In genomic region chr11:87213444-87213843, GRCh38 we compare ENCODE assay signal across 14 cellular contexts.
DNase-seq lines count a peak whose midpoint lies in the region; ATAC-seq, FAIRE-seq and TF ChIP-seq lines count a peak whose summit lies in the region.
"Had no signal": no experiment of that assay in that cellular context is flagged by ENCODE, and none has a peak within 500 bp of the region (broad histone marks: within the 10 kb centered on the region; RNA-seq: fewer than 3 reads in every experiment).

No MANE protein-coding gene starts in this region.

- FAIRE-seq in GM19239 (lab: Jason Lieb, UNC), result peak; percentile 52
- FAIRE-seq: pancreas had no signal

- in situ Hi-C loops in GM13976 (cut with MboI; ENCODE audit: low sequenced_read_pairs, unreplicated experiment), result no loop called here

- ATAC-seq in HG02678 (IDR thresholded peaks at IDR 0.05; ENCODE audit: unreplicated experiment) (peak; percentile 81), HG03442 (IDR thresholded peaks at IDR 0.05; ENCODE audit: unreplicated experiment) (peak; percentile 61)
- ATAC-seq: esophagus mucosa, pancreas had no signal

- TF ChIP-seq CTCF in GM13976 (IDR thresholded peaks at IDR 0.05; ENCODE audit: borderline replicate concordance, control extremely low read depth, extremely low read depth, insufficient read depth, missing control alignments), result no peak

- peak; percentile 23 for DNase-seq in GM13976 (ENCODE audit: low spot score)
- DNase-seq in GM19239 (ENCODE audit: insufficient read length, low spot score), result no peak
- no peak for DNase-seq in NCI-H2171 treated with DMSO at 0.1 percent for 48 hours (lab: John Stamatoyannopoulos, UW)
- no peak for DNase-seq in DMS 273 (lab: John Stamatoyannopoulos, UW; ENCODE audit: unreplicated experiment)
- DNase-seq in ecto neural progenitor cell (ENCODE audit: low spot score), result no peak
- DNase-seq in putamen (ENCODE audit: low spot score), result no peak
- DNase-seq: activated CD4-positive, alpha-beta T cell treated with anti-CD3 and anti-CD28 coated beads, Interleukin-2, amount 50 U/mL, for 48 hours; hypothalamus; MG63; pancreas; PC-9 had no signal
